ENCODE assay signal across 1 cellular context in genomic region chr7:151897201-151897711, GRCh38.
TF ChIP-seq lines count a peak whose summit lies in the region.

No MANE protein-coding gene starts in this region.

TF ChIP-seq in liver, 16 proteins besides CTCF, POLR2A, EP300 and RAD21 (continued from another document):
- TF ChIP-seq MAX (IDR thresholded peaks at IDR 0.05), result no peak
- TF ChIP-seq ATF3 (IDR thresholded peaks at IDR 0.05), result no peak
- no peak for TF ChIP-seq FOXA2 (IDR thresholded peaks at IDR 0.05)
- TF ChIP-seq HNF4A (conservative IDR thresholded peaks at IDR 0.05), result peak; percentile 20 to 31
- TF ChIP-seq TAF1 (conservative IDR thresholded peaks at IDR 0.05), result no peak
